ENCODE assay signal across 20 cellular contexts in genomic region chr5:119420173-119420572, GRCh38. TPM values are rescaled to one million over a fixed set of nuclear protein-coding genes. Genes with fewer than 3 reads are reported as not detected.
DNase-seq lines count a peak whose midpoint lies in the region; ATAC-seq and TF ChIP-seq lines count a peak whose summit lies in the region.
"Had no signal": no experiment of that assay in that cellular context is flagged by ENCODE, and none has a peak within 500 bp of the region (broad histone marks: within the 10 kb centered on the region; RNA-seq: fewer than 3 reads in every experiment).

No MANE protein-coding gene starts in this region.

- CTCF ChIA-PET in PC-9 (lab: Charles Lee) = interaction anchor here (0.6 kb wide), 1 partner anchor 114 kb away, joined by 3 read pairs; no protein-coding TSS in a partner anchor

- no peak overlapping the region for H3K27ac ChIP-seq in Karpas-422 (ENCODE audit: low read length)
- H3K27ac ChIP-seq in PC-9 = no peak overlapping the region
- H3K27ac ChIP-seq in upper lobe of right lung = peak overlapping the region; percentile 31
- H3K27ac ChIP-seq: BLaER1, KMS-11 had no signal

- H3K9me3 ChIP-seq in Karpas-422 (ENCODE audit: low read length) = no peaks in the 10 kb centered on the region
- H3K9me3 ChIP-seq in PC-9 (ENCODE audit: insufficient read depth, low read depth) = no peaks in the 10 kb centered on the region
- H3K9me3 ChIP-seq in upper lobe of right lung = no peaks in the 10 kb centered on the region
- H3K9me3 ChIP-seq: BLaER1 had no signal

- BruUV-seq in PC-9 (replicated peaks; lab: Mats Ljungman, UMichigan) = no TSS peak

- no peaks in the 10 kb centered on the region for H3F3A ChIP-seq in PC-9 (ENCODE audit: insufficient read depth, low read depth)

- no peak overlapping the region for H3K4me3 ChIP-seq in Karpas-422 (ENCODE audit: low read length)
- H3K4me3 ChIP-seq in PC-9 = no peak overlapping the region
- no peak overlapping the region for H3K4me3 ChIP-seq in upper lobe of right lung
- H3K4me3 ChIP-seq: BLaER1 had no signal

- H3K27me3 ChIP-seq in Karpas-422 (ENCODE audit: low read length) (no peaks in the 10 kb centered on the region), PC-9 (ENCODE audit: insufficient read depth, low read depth) (no peaks in the 10 kb centered on the region), upper lobe of right lung (no peaks in the 10 kb centered on the region)
- H3K27me3 ChIP-seq: BLaER1 had no signal

- H3K4me3 Mint-ChIP-seq in nephron progenitor cell = no peak overlapping the region
- H3K4me3 Mint-ChIP-seq: activated CD4-positive, alpha-beta T cell treated with anti-CD3 and anti-CD28 coated beads, Interleukin-2, amount 10 ng/mL, durations not matched to agents 24 days and 14 days; central memory CD8-positive, alpha-beta T cell; naive thymus-derived CD8-positive, alpha-beta T cell had no signal

- H3K4me2 ChIP-seq in Karpas-422 (ENCODE audit: low read depth, low read length, poor library complexity, severe bottlenecking) = peak overlapping the region; percentile 17
- H3K4me2 ChIP-seq in PC-9 = peak overlapping the region; percentile 47
- H3K4me2 ChIP-seq: BLaER1, KMS-11 had no signal

- no peaks in the 10 kb centered on the region for H3K9me2 ChIP-seq in Karpas-422 (replicated peaks; ENCODE audit: insufficient read depth, low read length)
- no peaks in the 10 kb centered on the region for H3K9me2 ChIP-seq in PC-9 (ENCODE audit: insufficient read depth)

- no peaks in the 10 kb centered on the region for H3K36me3 Mint-ChIP-seq in nephron progenitor cell (ENCODE audit: low read depth)
- H3K36me3 Mint-ChIP-seq: naive thymus-derived CD8-positive, alpha-beta T cell had no signal

- TF ChIP-seq CTCF in PC-9 (conservative IDR thresholded peaks at IDR 0.05) = no peak
- TF ChIP-seq CTCF in upper lobe of right lung (IDR thresholded peaks at IDR 0.05) = no peak
- TF ChIP-seq CTCF in nephron progenitor cell (IDR thresholded peaks at IDR 0.05) = no peak

- POLR2A ChIA-PET in PC-9 (lab: Charles Lee; ENCODE audit: unreplicated experiment) = no interaction called here

- H3K9ac ChIP-seq in Karpas-422 (ENCODE audit: low read length) = peak overlapping the region; percentile 38; the same call in 1 of the 2 replicates
- H3K9ac ChIP-seq: BLaER1, KMS-11 had no signal

- peak; percentile 62 for DNase-seq in Karpas-422
- peak; percentile 70 to 77 for DNase-seq in PC-9
- no peak for DNase-seq in upper lobe of right lung
- DNase-seq in left ventricle myocardium superior = no peak
- DNase-seq in RKO (ENCODE audit: low spot score) = no peak
- DNase-seq in nephron progenitor cell = no peak
- DNase-seq: activated CD4-positive, alpha-beta T cell treated with anti-CD3 and anti-CD28 coated beads, Interleukin-2, amount 10 ng/mL, durations not matched to agents 24 days and 14 days; activated T-cell treated with anti-CD3 and anti-CD28 coated beads, Interleukin-2, amount 50 U/mL, for 1 hour; DND-41; naive thymus-derived CD8-positive, alpha-beta T cell; NCI-H1694 treated with DMSO at 0.1 percent for 48 hours; NCI-H510A treated with DMSO at 0.1 percent for 48 hours; RPMI8226; stimulated activated CD4-positive, alpha-beta T cell treated with anti-CD3 and anti-CD28 coated beads, Interleukin-12 subunit alpha, Interleukin-12 subunit beta, amount 100 ng/mL, for 4 hours had no signal

- H3K4me1 Mint-ChIP-seq in nephron progenitor cell = no peaks in the 10 kb centered on the region

- H3K27me3 Mint-ChIP-seq in nephron progenitor cell (ENCODE audit: low read depth, poor library complexity) = no peaks in the 10 kb centered on the region
- H3K27me3 Mint-ChIP-seq: activated CD4-positive, alpha-beta T cell treated with anti-CD3 and anti-CD28 coated beads, Interleukin-2, amount 10 ng/mL, durations not matched to agents 24 days and 14 days; central memory CD8-positive, alpha-beta T cell; progenitor cell of endocrine pancreas had no signal

- H2AFZ ChIP-seq in Karpas-422 (ENCODE audit: low read length) (peak overlapping the region; percentile 59; the same call in 1 of the 2 replicates), PC-9 (no peak overlapping the region)

- ATAC-seq in esophagus mucosa (peak; percentile 53), upper lobe of right lung (peak; percentile 21), left ventricle myocardium superior (no peak)
- ATAC-seq: left lobe of liver; naive thymus-derived CD8-positive, alpha-beta T cell had no signal

- intact Hi-C loops in PC-9 (cut with micrococcal nuclease; ENCODE audit: unreplicated experiment) (no loop called here), upper lobe of right lung (cut with DNase I) (no loop called here), left ventricle myocardium superior (cut with micrococcal nuclease) (no loop called here)

- no peak overlapping the region for H3K27ac Mint-ChIP-seq in nephron progenitor cell
- H3K27ac Mint-ChIP-seq: activated CD4-positive, alpha-beta T cell treated with anti-CD3 and anti-CD28 coated beads, Interleukin-2, amount 10 ng/mL, durations not matched to agents 24 days and 14 days; progenitor cell of endocrine pancreas had no signal

- H3K36me3 ChIP-seq in Karpas-422 (ENCODE audit: insufficient read depth, low read length) (no peaks in the 10 kb centered on the region), PC-9 (ENCODE audit: low read depth) (no peaks in the 10 kb centered on the region), upper lobe of right lung (no peaks in the 10 kb centered on the region)
- H3K36me3 ChIP-seq: BLaER1 had no signal

- no peaks in the 10 kb centered on the region for H4K20me1 ChIP-seq in Karpas-422 (ENCODE audit: insufficient read depth, low read depth, low read length)
- no peaks in the 10 kb centered on the region for H4K20me1 ChIP-seq in PC-9 (ENCODE audit: insufficient read depth)
- H4K20me1 ChIP-seq: BLaER1 had no signal

- H3K4me1 ChIP-seq in Karpas-422 (ENCODE audit: low read length) (peaks cover 32% of the 10 kb centered on the region), PC-9 (replicated peaks; ENCODE audit: insufficient read depth) (peaks cover 28% of the 10 kb centered on the region), upper lobe of right lung (no peaks in the 10 kb centered on the region)

- no peaks in the 10 kb centered on the region for H3K9me3 Mint-ChIP-seq in nephron progenitor cell
- H3K9me3 Mint-ChIP-seq: activated CD4-positive, alpha-beta T cell treated with anti-CD3 and anti-CD28 coated beads, Interleukin-2, amount 10 ng/mL, durations not matched to agents 24 days and 14 days; central memory CD8-positive, alpha-beta T cell; naive thymus-derived CD8-positive, alpha-beta T cell had no signal

- no peaks in the 10 kb centered on the region for H3K79me2 ChIP-seq in Karpas-422 (ENCODE audit: low read length)
- no peaks in the 10 kb centered on the region for H3K79me2 ChIP-seq in PC-9 (ENCODE audit: low read depth)

RNA-seq across cellular contexts. Expression of gene HSD17B4, which starts 32.1 kb away (rescaled TPM):
- total RNA-seq in Karpas-422 (2014; rRNA removed; shearing (Covaris generic); ENCODE audit: low replicate concordance) = 57.6 and 127 TPM in 2 replicates
- 148 and 226 TPM in 2 replicates for total RNA-seq in PC-9 (2021)
- 164 TPM for total RNA-seq in esophagus mucosa
- 335 TPM for total RNA-seq in upper lobe of right lung
- 290 TPM for total RNA-seq in left ventricle myocardium superior

Comparison
In these comparisons a context has a peak if more than half of its experiments do, and no peak if none do; other contexts are left out.
1. DNase-seq: peak in Karpas-422 (single experiment) and PC-9 (2 of 2); none in upper lobe of right lung (single experiment), left ventricle myocardium superior (single experiment), RKO (single experiment) and nephron progenitor cell (single experiment).